ENCODE assay signal across 25 cellular contexts in genomic region chr2:190036071-190036470, GRCh38. TPM values are rescaled to one million over a fixed set of nuclear protein-coding genes. Genes with fewer than 3 reads are reported as not detected.
"Had no signal": no experiment of that assay in that cellular context is flagged by ENCODE, and none has a peak within 500 bp of the region (broad histone marks: within the 10 kb centered on the region; RNA-seq: fewer than 3 reads in every experiment).

No MANE protein-coding gene starts in this region.

- H3K4me1 ChIP-seq: colonic mucosa, esophagus squamous epithelium, heart right ventricle, left lung, lower lobe of right lung had no signal

- H3K4me3 ChIP-seq: colonic mucosa, esophagus squamous epithelium, gastrocnemius medialis, heart right ventricle, left lung, lower lobe of right lung, mucosa of descending colon had no signal

- H3K9me3 ChIP-seq: colonic mucosa, esophagus squamous epithelium, gastrocnemius medialis, heart right ventricle, left lung, lower lobe of right lung, mucosa of descending colon had no signal

- H3K27me3 ChIP-seq: colonic mucosa, esophagus squamous epithelium, gastrocnemius medialis, left lung had no signal

- H3K36me3 ChIP-seq: colonic mucosa, esophagus squamous epithelium, gastrocnemius medialis, heart right ventricle, left lung, lower lobe of right lung had no signal

- DNase-seq: colonic mucosa; cortex of kidney; effector CD8-positive, alpha-beta T cell; effector memory CD8-positive, alpha-beta T cell; endodermal cell; erythroblast; esophagus squamous epithelium; foreskin fibroblast; foreskin melanocyte; gastrocnemius medialis; glutamatergic neuron; head of caudate nucleus; heart right ventricle; hippocampal formation; left cardiac atrium; left lung; left ventricle myocardium superior; lower lobe of right lung; mesenchymal stem cell; mucosa of descending colon had no signal

- H3K27ac ChIP-seq: colonic mucosa, epithelial cell of prostate, esophagus squamous epithelium, gastrocnemius medialis, heart right ventricle, left lung, lower lobe of right lung had no signal

RNA-seq across cellular contexts. Expression of gene MSTN, which starts 26.5 kb away (rescaled TPM):
- total RNA-seq: endodermal cell, glomerular endothelial cell, kidney epithelial cell, left ventricle myocardium superior, lung microvascular endothelial cell had no signal
- polyA plus RNA-seq: keratinocyte had no signal
